ENCODE assay signal across 15 cellular contexts in genomic region chr15:79953951-79954444, GRCh38. TPM values are rescaled to one million over a fixed set of nuclear protein-coding genes. Genes with fewer than 3 reads are reported as not detected.
DNase-seq lines count a peak whose midpoint lies in the region; ATAC-seq lines count a peak whose summit lies in the region.
"Had no signal": no experiment of that assay in that cellular context is flagged by ENCODE, and none has a peak within 500 bp of the region (broad histone marks: within the 10 kb centered on the region; RNA-seq: fewer than 3 reads in every experiment).

No MANE protein-coding gene starts in this region.

- ATAC-seq in T-cell (replicated peaks in 1 of 4), result peak; percentile 55 to 87 (median 74)
- ATAC-seq in HG03135 (IDR thresholded peaks at IDR 0.05; ENCODE audit: unreplicated experiment), result no peak
- ATAC-seq in HG02571 (IDR thresholded peaks at IDR 0.05; ENCODE audit: unreplicated experiment), result no peak

- H3K4me2 ChIP-seq in BLaER1 treated with 17β-estradiol and CSF1 and Interleukin-3, amounts not matched to agents 10 nM and 100 nM, result peak overlapping the region in 10 of 11 experiments; percentile 53 to 83 (median 67); a peak in 20 of 22 replicates

- DNase-seq in HCEC 1CT, result peak; percentile 80
- DNase-seq in T-cell, result no peak
- peak; percentile 3 to 23 for DNase-seq in lung microvascular endothelial cell (ENCODE audit: low read depth in 2 of 2)
- no peak for DNase-seq in activated gamma-delta T cell (lab: John Stamatoyannopoulos, UW)
- DNase-seq in hepatic stellate cell (ENCODE audit: low spot score), result no peak
- DNase-seq: activated effector memory CD4-positive, alpha-beta T cell treated with Interleukin-2 at 50 U/mL for 16 hours; DMS53; effector CD4-positive, alpha-beta T cell; H9; thyroid gland had no signal

- no peaks in the 10 kb centered on the region for H3K9me3 Mint-ChIP-seq in T-cell
- H3K9me3 Mint-ChIP-seq: H9 had no signal

- no peak overlapping the region for H3K9ac ChIP-seq in BLaER1 treated with 17β-estradiol and CSF1 and Interleukin-3, amounts not matched to agents 10 nM and 100 nM

- CTCF ChIA-PET in T-cell (lab: Charles Lee), result no interaction called here

- no peaks in the 10 kb centered on the region for H3K27me3 ChIP-seq in BLaER1 treated with 17β-estradiol and CSF1 and Interleukin-3, amounts not matched to agents 10 nM and 100 nM
- H3K27me3 ChIP-seq: breast epithelium, thyroid gland had no signal

- peaks cover 0 to 3% (median 0%) of the 10 kb centered on the region in 11 experiments; a peak in 1 of 22 replicates for H3K36me3 ChIP-seq in BLaER1 treated with 17β-estradiol and CSF1 and Interleukin-3, amounts not matched to agents 10 nM and 100 nM
- H3K36me3 ChIP-seq: breast epithelium, thyroid gland had no signal

- no peaks in the 10 kb centered on the region for H4K20me1 ChIP-seq in BLaER1 treated with 17β-estradiol and CSF1 and Interleukin-3, amounts not matched to agents 10 nM and 100 nM

- H3K4me1 ChIP-seq in BLaER1 treated with 17β-estradiol and CSF1 and Interleukin-3, amounts not matched to agents 10 nM and 100 nM, result peaks cover 7 to 43% (median 23%) of the 10 kb centered on the region in 10 experiments
- H3K4me1 ChIP-seq: breast epithelium had no signal

- H3K36me3 Mint-ChIP-seq in T-cell, result no peaks in the 10 kb centered on the region

- H3K27ac ChIP-seq in BLaER1 treated with 17β-estradiol and CSF1 and Interleukin-3, amounts not matched to agents 10 nM and 100 nM, result peak overlapping the region in 4 of 11 experiments; percentile 9 to 35 (median 31); a peak in 6 of 22 replicates
- H3K27ac ChIP-seq: breast epithelium, thyroid gland had no signal

- no peak overlapping the region for H3K4me3 ChIP-seq in BLaER1 treated with 17β-estradiol and CSF1 and Interleukin-3, amounts not matched to agents 10 nM and 100 nM
- H3K4me3 ChIP-seq: breast epithelium, lung, thyroid gland had no signal

- POLR2A ChIA-PET in T-cell (lab: Charles Lee), result no interaction called here

- no peaks in the 10 kb centered on the region for H3K27me3 Mint-ChIP-seq in T-cell

- H3K4me1 Mint-ChIP-seq in T-cell, result peaks cover 18 to 21% (median 21%) of the 10 kb centered on the region in 3 donors

- no peak overlapping the region for H3K4me3 Mint-ChIP-seq in T-cell
- H3K4me3 Mint-ChIP-seq: H9 had no signal

- H3K27ac Mint-ChIP-seq in T-cell, result peak overlapping the region; percentile 70 to 82
- H3K27ac Mint-ChIP-seq: H9 had no signal

- no peaks in the 10 kb centered on the region for H3K9me3 ChIP-seq in BLaER1 treated with 17β-estradiol and CSF1 and Interleukin-3, amounts not matched to agents 10 nM and 100 nM (replicated peaks in 1 of 11)
- H3K9me3 ChIP-seq: breast epithelium, thyroid gland had no signal

RNA-seq across cellular contexts. Expression of gene BCL2A1, which starts 17.0 kb away (rescaled TPM):
- total RNA-seq in T-cell (10 to 100 TPM; 10.6 to 26.2 (median 13.6) TPM), lung microvascular endothelial cell (0.44 TPM in 1 of 2 replicates, not detected in the other)
- total RNA-seq: H9 had no signal

RNA-seq across cellular contexts. Expression of gene MTHFS, which starts 57.2 kb away (rescaled TPM):
- 10 to 100 TPM; 13.2 to 31.6 (median 27.3) TPM for total RNA-seq in T-cell
- total RNA-seq in lung microvascular endothelial cell, result 13.9 and 16.1 TPM in 2 replicates

Comparison
In these comparisons a context has a peak if more than half of its experiments do, and no peak if none do; other contexts are left out.
1. DNase-seq: peak in HCEC 1CT (single experiment) and lung microvascular endothelial cell (2 of 2); none in T-cell (0 of 34), activated gamma-delta T cell (single experiment) and hepatic stellate cell (single experiment).
2. ATAC-seq: peak in T-cell (4 of 4); none in HG03135 (single experiment) and HG02571 (single experiment).